ENCODE assay signal across 15 cellular contexts in the genomic region with DNA sequence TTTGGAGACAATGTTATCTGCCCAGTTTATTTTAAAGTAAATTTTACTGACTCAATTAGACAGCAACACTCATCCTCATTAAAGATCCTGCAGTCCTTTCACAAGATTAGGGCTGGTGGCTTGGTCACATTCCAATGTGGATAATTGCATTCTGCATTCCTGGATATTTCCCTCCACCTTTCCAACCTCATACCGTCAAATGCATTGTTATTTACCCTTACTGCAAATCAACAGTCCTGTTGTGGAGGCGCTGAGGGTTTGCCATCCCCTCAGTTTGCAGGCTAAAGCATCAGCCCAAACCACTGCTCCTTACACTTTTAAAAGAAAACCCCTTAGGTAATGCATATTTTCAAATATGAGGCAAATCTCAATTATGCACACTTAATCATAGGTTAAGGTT. TPM values are rescaled to one million over a fixed set of nuclear protein-coding genes. Genes with fewer than 3 reads are reported as not detected.
DNase-seq lines count a peak whose midpoint lies in the region; TF ChIP-seq lines count a peak whose summit lies in the region.
"Had no signal": no experiment of that assay in that cellular context is flagged by ENCODE, and none has a peak within 500 bp of the region (broad histone marks: within the 10 kb centered on the region; RNA-seq: fewer than 3 reads in every experiment).

No MANE protein-coding gene starts in this region.

- no peak overlapping the region for H3K27ac ChIP-seq in BLaER1 treated with 17β-estradiol and CSF1 and Interleukin-3, amounts not matched to agents 10 nM and 100 nM
- H3K27ac ChIP-seq in neural cell (ENCODE audit: low read length): no peak overlapping the region
- H3K27ac ChIP-seq in transverse colon: peak overlapping the region in 2 of 4 donors; percentile 96 to 97

- peaks cover 0 to 24% (median 7%) of the 10 kb centered on the region in 11 experiments; a peak in 9 of 22 replicates for H3K36me3 ChIP-seq in BLaER1 treated with 17β-estradiol and CSF1 and Interleukin-3, amounts not matched to agents 10 nM and 100 nM
- H3K36me3 ChIP-seq in neural cell (ENCODE audit: insufficient read depth, low read length) (no peaks in the 10 kb centered on the region), transverse colon (peaks cover 0 to 10% (median 7%) of the 10 kb centered on the region in 4 donors)
- H3K36me3 ChIP-seq: BE2C, colonic mucosa had no signal

- peaks cover 39% of the 10 kb centered on the region for H3K36me3 Mint-ChIP-seq in HFFc6 (ENCODE audit: low read depth)

- H3K4me1 Mint-ChIP-seq in HFFc6 (ENCODE audit: low read depth): peaks cover 59% of the 10 kb centered on the region

- peak overlapping the region; percentile 98 for H3K27ac Mint-ChIP-seq in HFFc6
- H3K27ac Mint-ChIP-seq: stimulated activated naive B cell treated with anti-CD40 and anti-IgM and Interleukin-4, amounts not matched to agents 10 μg/mL and 1 μg/mL and 100 μg/mL, for 72 hours had no signal

- H3K79me2 ChIP-seq in neural cell (replicated peaks; ENCODE audit: insufficient read depth, low read length): peaks cover 34% of the 10 kb centered on the region

- in situ Hi-C loops in transverse colon (cut with MboI; ENCODE audit: low pct_ligation_motif_present in 1 of 4, low pct_unique_long_range_greater_than_20kb in 1 of 4, low sequenced_read_pairs in 3 of 4): loop anchor here (5.0 to 25.0 kb wide), 7 partner anchors 132 to 557 kb away; no protein-coding TSS in a partner anchor

- H2AFZ ChIP-seq in neural cell (ENCODE audit: low read depth, low read length): no peak overlapping the region

- H3K27me3 ChIP-seq in BLaER1 treated with 17β-estradiol and CSF1 and Interleukin-3, amounts not matched to agents 10 nM and 100 nM: no peaks in the 10 kb centered on the region
- no peaks in the 10 kb centered on the region for H3K27me3 ChIP-seq in neural cell (ENCODE audit: insufficient read depth, low read depth, low read length)
- no peaks in the 10 kb centered on the region for H3K27me3 ChIP-seq in transverse colon
- H3K27me3 ChIP-seq: BE2C, colonic mucosa had no signal

- H3K9ac ChIP-seq in BLaER1 treated with 17β-estradiol and CSF1 and Interleukin-3, amounts not matched to agents 10 nM and 100 nM: peak overlapping the region in 1 of 11 experiments; percentile 20; a peak in 1 of 22 replicates
- peak overlapping the region; percentile 20 for H3K9ac ChIP-seq in neural cell (ENCODE audit: low read length)

- H3K4me1 ChIP-seq in BLaER1 treated with 17β-estradiol and CSF1 and Interleukin-3, amounts not matched to agents 10 nM and 100 nM: peaks cover 37 to 52% (median 49%) of the 10 kb centered on the region in 10 experiments
- H3K4me1 ChIP-seq in transverse colon: peaks cover 7 to 31% (median 23%) of the 10 kb centered on the region in 4 donors

- H3K4me3 ChIP-seq in BLaER1 treated with 17β-estradiol and CSF1 and Interleukin-3, amounts not matched to agents 10 nM and 100 nM: no peak overlapping the region
- H3K4me3 ChIP-seq in neural cell (ENCODE audit: low read length) (no peak overlapping the region), transverse colon (no peak overlapping the region), foreskin fibroblast (ENCODE audit: low read depth in 1 of 2, low read length in 2 of 2) (no peak overlapping the region)
- H3K4me3 ChIP-seq: colonic mucosa, mucosa of descending colon had no signal

- TF ChIP-seq EP300 in neural cell (conservative IDR thresholded peaks at IDR 0.05; ENCODE audit: poor library complexity, severe bottlenecking): no peak
- TF ChIP-seq EP300 in transverse colon (IDR thresholded peaks at IDR 0.05; ENCODE audit: low read depth): no peak

- H3K9me3 Mint-ChIP-seq in HFFc6: peaks cover 18% of the 10 kb centered on the region
- H3K9me3 Mint-ChIP-seq: activated B cell treated with CpG ODN at 0.5 μM for 24 hours; activated naive CD8-positive, alpha-beta T cell treated with anti-CD3 and anti-CD28 coated beads, Interleukin-2, amount 10 ng/mL, durations not matched to agents 7 days and 5 days; stimulated activated naive B cell treated with anti-CD40 and anti-IgM and Interleukin-4, amounts not matched to agents 10 μg/mL and 1 μg/mL and 100 μg/mL, for 72 hours had no signal

- peak overlapping the region in 8 of 11 experiments; percentile 37 to 95 (median 86); a peak in 12 of 22 replicates for H3K4me2 ChIP-seq in BLaER1 treated with 17β-estradiol and CSF1 and Interleukin-3, amounts not matched to agents 10 nM and 100 nM
- H3K4me2 ChIP-seq in neural cell (ENCODE audit: low read length): peak overlapping the region; percentile 59

- peaks cover 42% of the 10 kb centered on the region for H3K27me3 Mint-ChIP-seq in HFFc6 (ENCODE audit: insufficient read depth)
- H3K27me3 Mint-ChIP-seq: activated B cell treated with CpG ODN at 0.5 μM for 24 hours; activated naive CD8-positive, alpha-beta T cell treated with anti-CD3 and anti-CD28 coated beads, Interleukin-2, amount 10 ng/mL, durations not matched to agents 7 days and 5 days; stimulated activated naive B cell treated with anti-CD40 and anti-IgM and Interleukin-4, amounts not matched to agents 10 μg/mL and 1 μg/mL and 100 μg/mL, for 72 hours had no signal

- DNase-seq in HFFc6 (peak; percentile 50), cerebellar cortex (ENCODE audit: low spot score) (peak; percentile 83), SKM-1 (lab: John Stamatoyannopoulos, UW; ENCODE audit: unreplicated experiment) (no peak), transverse colon (no peak), foreskin fibroblast (no peak)
- no peak for DNase-seq in activated effector memory CD4-positive, alpha-beta T cell treated with anti-CD3 and anti-CD28 coated beads, Interleukin-2, amount 50 U/mL, for 16 hours
- DNase-seq: activated B cell treated with CpG ODN at 0.5 μM for 24 hours; activated naive CD8-positive, alpha-beta T cell treated with anti-CD3 and anti-CD28 coated beads, Interleukin-2, amount 10 ng/mL, durations not matched to agents 7 days and 5 days; BE2C; colonic mucosa; mucosa of descending colon; stimulated activated CD4-positive, alpha-beta T cell treated with anti-CD3 and anti-CD28 coated beads, Interleukin-4, amount 100 ng/mL, for 4 hours; stimulated activated naive B cell treated with anti-CD40 and anti-IgM and Interleukin-4, amounts not matched to agents 10 μg/mL and 1 μg/mL and 100 μg/mL, for 72 hours had no signal

- intact Hi-C loops in transverse colon (cut with DNase I; ENCODE audit: low total_unique reads): no loop called here

- WGBS in transverse colon (ENCODE audit: low coverage in 1 of 2), 2 donors: 50 to 73% methylated on average over 2 of the region's 2 CpGs

- peaks cover 15 to 35% (median 29%) of the 10 kb centered on the region in 11 experiments; a peak in 18 of 22 replicates for H4K20me1 ChIP-seq in BLaER1 treated with 17β-estradiol and CSF1 and Interleukin-3, amounts not matched to agents 10 nM and 100 nM
- peaks cover 10% of the 10 kb centered on the region for H4K20me1 ChIP-seq in neural cell (ENCODE audit: insufficient read depth)

- no peaks in the 10 kb centered on the region for H3F3A ChIP-seq in neural cell (ENCODE audit: insufficient read depth, low read length, poor library complexity, severe bottlenecking)

- no peak for TF ChIP-seq CTCF in HFFc6 (IDR thresholded peaks at IDR 0.05)
- TF ChIP-seq CTCF in neural cell (IDR thresholded peaks at IDR 0.05; ENCODE audit: poor library complexity, severe bottlenecking): no peak
- no peak for TF ChIP-seq CTCF in transverse colon (IDR thresholded peaks at IDR 0.05)
- no peak for TF ChIP-seq CTCF in foreskin fibroblast (IDR thresholded peaks at IDR 0.05; ENCODE audit: low read depth, low read length)

- H3K9me2 ChIP-seq in neural cell (ENCODE audit: insufficient read depth, low read length): no peaks in the 10 kb centered on the region

- H3K4me3 Mint-ChIP-seq in HFFc6: peak overlapping the region; percentile 58; the same call in 1 of the 2 replicates
- H3K4me3 Mint-ChIP-seq: activated B cell treated with CpG ODN at 0.5 μM for 24 hours; activated naive CD8-positive, alpha-beta T cell treated with anti-CD3 and anti-CD28 coated beads, Interleukin-2, amount 10 ng/mL, durations not matched to agents 7 days and 5 days had no signal

- no peak for TF ChIP-seq RAD21 in neural cell (conservative IDR thresholded peaks at IDR 0.05)

- no peaks in the 10 kb centered on the region for H3K9me3 ChIP-seq in BLaER1 treated with 17β-estradiol and CSF1 and Interleukin-3, amounts not matched to agents 10 nM and 100 nM (replicated peaks in 1 of 11)
- H3K9me3 ChIP-seq in neural cell (ENCODE audit: low read length): no peaks in the 10 kb centered on the region
- no peaks in the 10 kb centered on the region for H3K9me3 ChIP-seq in transverse colon
- H3K9me3 ChIP-seq: BE2C, colonic mucosa, mucosa of descending colon had no signal

- no peak for TF ChIP-seq POLR2A in transverse colon (IDR thresholded peaks at IDR 0.05)

TF ChIP-seq in neural cell, 6 proteins besides CTCF, POLR2A, EP300 and RAD21 (continues in another document):
- TF ChIP-seq POLR2AphosphoS5 (IDR thresholded peaks at IDR 0.05): no peak
- TF ChIP-seq, protein P1, sequence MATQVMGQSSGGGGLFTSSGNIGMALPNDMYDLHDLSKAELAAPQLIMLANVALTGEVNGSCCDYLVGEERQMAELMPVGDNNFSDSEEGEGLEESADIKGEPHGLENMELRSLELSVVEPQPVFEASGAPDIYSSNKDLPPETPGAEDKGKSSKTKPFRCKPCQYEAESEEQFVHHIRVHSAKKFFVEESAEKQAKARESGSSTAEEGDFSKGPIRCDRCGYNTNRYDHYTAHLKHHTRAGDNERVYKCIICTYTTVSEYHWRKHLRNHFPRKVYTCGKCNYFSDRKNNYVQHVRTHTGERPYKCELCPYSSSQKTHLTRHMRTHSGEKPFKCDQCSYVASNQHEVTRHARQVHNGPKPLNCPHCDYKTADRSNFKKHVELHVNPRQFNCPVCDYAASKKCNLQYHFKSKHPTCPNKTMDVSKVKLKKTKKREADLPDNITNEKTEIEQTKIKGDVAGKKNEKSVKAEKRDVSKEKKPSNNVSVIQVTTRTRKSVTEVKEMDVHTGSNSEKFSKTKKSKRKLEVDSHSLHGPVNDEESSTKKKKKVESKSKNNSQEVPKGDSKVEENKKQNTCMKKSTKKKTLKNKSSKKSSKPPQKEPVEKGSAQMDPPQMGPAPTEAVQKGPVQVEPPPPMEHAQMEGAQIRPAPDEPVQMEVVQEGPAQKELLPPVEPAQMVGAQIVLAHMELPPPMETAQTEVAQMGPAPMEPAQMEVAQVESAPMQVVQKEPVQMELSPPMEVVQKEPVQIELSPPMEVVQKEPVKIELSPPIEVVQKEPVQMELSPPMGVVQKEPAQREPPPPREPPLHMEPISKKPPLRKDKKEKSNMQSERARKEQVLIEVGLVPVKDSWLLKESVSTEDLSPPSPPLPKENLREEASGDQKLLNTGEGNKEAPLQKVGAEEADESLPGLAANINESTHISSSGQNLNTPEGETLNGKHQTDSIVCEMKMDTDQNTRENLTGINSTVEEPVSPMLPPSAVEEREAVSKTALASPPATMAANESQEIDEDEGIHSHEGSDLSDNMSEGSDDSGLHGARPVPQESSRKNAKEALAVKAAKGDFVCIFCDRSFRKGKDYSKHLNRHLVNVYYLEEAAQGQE (IDR thresholded peaks at IDR 0.05; ENCODE audit: borderline replicate concordance): no peak
- TF ChIP-seq SMC3 (conservative IDR thresholded peaks at IDR 0.05; ENCODE audit: poor library complexity): no peak

RNA-seq across cellular contexts. Expression of a gene that starts 5.4 kb away (rescaled TPM):
- total RNA-seq in HFFc6 (2021; fragmentation: NEBNext Ultra II Directional; extraction: Animal tissue kit (Norgen Biotek cat#: 25700)): 1,000 to 10,000 TPM; 1,147 to 1,717 (median 1,616) TPM
- polyA plus RNA-seq in neural cell: 38.1 and 41.9 TPM in 2 replicates
- polyA minus RNA-seq in neural cell: 49.8 and 64.3 TPM in 2 replicates
- 100 to 1,000 TPM in 2 of 4 donors, 10 to 100 TPM in 2; 66.6 to 116 (median 102) TPM for total RNA-seq in transverse colon

Comparison
In these comparisons a context has a peak if more than half of its experiments do, and no peak if none do; other contexts are left out.
1. DNase-seq: peak in HFFc6 (single experiment) and cerebellar cortex (single experiment); none in SKM-1 (single experiment), transverse colon (single experiment), foreskin fibroblast (0 of 2) and activated effector memory CD4-positive, alpha-beta T cell treated with anti-CD3 and anti-CD28 coated beads, Interleukin-2, amount 50 U/mL, for 16 hours (single experiment).
2. RNA of a gene that starts 5.4 kb away (total RNA-seq): 1,147 to 1,717 TPM in HFFc6; 66.6 to 116 TPM in transverse colon; every median in the first group is over 4 times any median in the second.